34 cellular contexts compared by ENCODE assay signal in genomic region chr6:307874-308273, GRCh38.
"Had no signal": no experiment of that assay in that cellular context is flagged by ENCODE, and none has a peak within 500 bp of the region (broad histone marks: within the 10 kb centered on the region; RNA-seq: fewer than 3 reads in every experiment).

No MANE protein-coding gene starts in this region.

- H3K4me1 Mint-ChIP-seq: activated T-helper 17 cell treated with anti-CD3 and anti-CD28 coated beads, Interleukin-2, amount 50 U/mL, for 72 hours had no signal

- H3K27me3 Mint-ChIP-seq: activated CD4-positive, alpha-beta memory T cell treated with anti-CD3 and anti-CD28 coated beads for 36 hours; activated CD4-positive, alpha-beta T cell treated with anti-CD3 and anti-CD28 coated beads, Interleukin-2, amount 10 ng/mL, durations not matched to agents 24 days and 14 days; activated naive CD4-positive, alpha-beta T cell treated with anti-CD3 and anti-CD28 coated beads, Interleukin-2, amount 50 U/mL, for 24 hours; activated naive CD8-positive, alpha-beta T cell treated with anti-CD3 and anti-CD28 coated beads, Interleukin-2, amount 50 U/mL, for 24 hours; activated T-helper 17 cell treated with anti-CD3 and anti-CD28 coated beads, Interleukin-2, amount 50 U/mL, for 72 hours; stimulated activated memory B cell treated with anti-CD40 and anti-IgM and Interleukin-4, amounts not matched to agents 10 μg/mL and 1 μg/mL and 100 μg/mL, for 72 hours; stimulated activated naive CD8-positive, alpha-beta T cell treated with anti-CD3 and anti-CD28 coated beads, Interleukin-15, amount 100 ng/mL, for 72 hours; T-helper 17 cell had no signal

- H3K4me3 Mint-ChIP-seq: activated CD4-positive, alpha-beta memory T cell treated with anti-CD3 and anti-CD28 coated beads for 36 hours; activated CD4-positive, alpha-beta T cell treated with anti-CD3 and anti-CD28 coated beads, Interleukin-2, amount 10 ng/mL, durations not matched to agents 24 days and 14 days; activated naive CD4-positive, alpha-beta T cell treated with anti-CD3 and anti-CD28 coated beads, Interleukin-2, amount 50 U/mL, for 24 hours; activated naive CD8-positive, alpha-beta T cell treated with anti-CD3 and anti-CD28 coated beads, Interleukin-2, amount 50 U/mL, for 24 hours; activated T-helper 17 cell treated with anti-CD3 and anti-CD28 coated beads, Interleukin-2, amount 50 U/mL, for 72 hours; immature natural killer cell; nephron; stimulated activated memory B cell treated with anti-CD40 and anti-IgM and Interleukin-4, amounts not matched to agents 10 μg/mL and 1 μg/mL and 100 μg/mL, for 72 hours; stimulated activated naive CD8-positive, alpha-beta T cell treated with anti-CD3 and anti-CD28 coated beads, Interleukin-15, amount 100 ng/mL, for 72 hours; T-helper 17 cell had no signal

- ATAC-seq: activated naive CD8-positive, alpha-beta T cell treated with anti-CD3 and anti-CD28 coated beads, Interleukin-2, amount 50 U/mL, for 24 hours; activated T-helper 17 cell treated with anti-CD3 and anti-CD28 coated beads, Interleukin-2, amount 50 U/mL, for 72 hours; foreskin keratinocyte; mucosa of descending colon; stimulated activated memory B cell treated with anti-CD40 and anti-IgM and Interleukin-4, amounts not matched to agents 10 μg/mL and 1 μg/mL and 100 μg/mL, for 72 hours; stimulated activated naive CD8-positive, alpha-beta T cell treated with anti-CD3 and anti-CD28 coated beads, Interleukin-15, amount 100 ng/mL, for 72 hours; T-helper 17 cell had no signal

- H3K27ac Mint-ChIP-seq: activated CD4-positive, alpha-beta memory T cell treated with anti-CD3 and anti-CD28 coated beads for 36 hours; activated CD4-positive, alpha-beta T cell treated with anti-CD3 and anti-CD28 coated beads, Interleukin-2, amount 10 ng/mL, durations not matched to agents 24 days and 14 days; activated naive CD4-positive, alpha-beta T cell treated with anti-CD3 and anti-CD28 coated beads, Interleukin-2, amount 50 U/mL, for 24 hours; activated naive CD8-positive, alpha-beta T cell treated with anti-CD3 and anti-CD28 coated beads, Interleukin-2, amount 50 U/mL, for 24 hours; activated T-helper 17 cell treated with anti-CD3 and anti-CD28 coated beads, Interleukin-2, amount 50 U/mL, for 72 hours; immature natural killer cell; nephron; stimulated activated memory B cell treated with anti-CD40 and anti-IgM and Interleukin-4, amounts not matched to agents 10 μg/mL and 1 μg/mL and 100 μg/mL, for 72 hours; T-helper 17 cell had no signal

- H3K36me3 ChIP-seq: ovary, prostate gland, WERI-Rb-1 had no signal

- H3K4me3 ChIP-seq: esophagus muscularis mucosa, heart left ventricle, lower lobe of right lung, mucosa of descending colon, ovary, prostate gland, smooth muscle cell, tibial artery had no signal

- H3K27me3 ChIP-seq: esophagus muscularis mucosa, foreskin keratinocyte, heart left ventricle, neutrophil, ovary, tibial artery had no signal

- H3K4me1 ChIP-seq: foreskin keratinocyte, prostate gland, tibial artery had no signal

- H3K27ac ChIP-seq: foreskin keratinocyte, lower lobe of right lung, neutrophil, ovary, prostate gland, tibial artery, WERI-Rb-1 had no signal

- H3K9me3 Mint-ChIP-seq: activated CD4-positive, alpha-beta memory T cell treated with anti-CD3 and anti-CD28 coated beads for 36 hours; activated CD4-positive, alpha-beta T cell treated with anti-CD3 and anti-CD28 coated beads, Interleukin-2, amount 10 ng/mL, durations not matched to agents 24 days and 14 days; activated naive CD4-positive, alpha-beta T cell treated with anti-CD3 and anti-CD28 coated beads, Interleukin-2, amount 50 U/mL, for 24 hours; activated naive CD8-positive, alpha-beta T cell treated with anti-CD3 and anti-CD28 coated beads, Interleukin-2, amount 50 U/mL, for 24 hours; stimulated activated memory B cell treated with anti-CD40 and anti-IgM and Interleukin-4, amounts not matched to agents 10 μg/mL and 1 μg/mL and 100 μg/mL, for 72 hours; stimulated activated naive CD8-positive, alpha-beta T cell treated with anti-CD3 and anti-CD28 coated beads, Interleukin-15, amount 100 ng/mL, for 72 hours had no signal

- FAIRE-seq: kidney had no signal

- H3K9me3 ChIP-seq: esophagus muscularis mucosa, heart left ventricle, lower lobe of right lung, neutrophil, ovary, prostate gland, tibial artery had no signal

- DNase-seq: activated CD4-positive, alpha-beta memory T cell treated with anti-CD3 and anti-CD28 coated beads for 36 hours; activated CD4-positive, alpha-beta T cell treated with anti-CD3 and anti-CD28 coated beads, Interleukin-2, amount 10 ng/mL, durations not matched to agents 24 days and 14 days; activated CD4-positive, CD25-positive, alpha-beta regulatory T cell treated with anti-CD3 and anti-CD28 coated beads, Interleukin-2, amount 50 U/mL, for 72 hours; activated CD8-positive, alpha-beta memory T cell treated with anti-CD3 and anti-CD28 coated beads, Interleukin-2, amount 50 U/mL, for 4 hours; activated gamma-delta T cell treated with Interleukin-2 at 50 U/mL for 16 hours; activated naive CD8-positive, alpha-beta T cell treated with anti-CD3 and anti-CD28 coated beads, Interleukin-2, amount 50 U/mL, for 24 hours; activated T-cell treated with anti-CD3 and anti-CD28 coated beads, Interleukin-2, amount 50 U/mL, for 1 hour; amygdala; central memory CD4-positive, alpha-beta T cell; foreskin keratinocyte; hypothalamus; immature natural killer cell; kidney; lower lobe of right lung; mucosa of descending colon; ovary; retina; stimulated activated CD4-positive, alpha-beta T cell treated with anti-CD3 and anti-CD28 coated beads, Interleukin-1b, Interleukin-23, amount 100 ng/mL, for 48 hours; stimulated activated CD4-positive, alpha-beta T cell treated with anti-CD3 and anti-CD28 coated beads, Interleukin-4, amount 100 ng/mL, for 4 hours; stimulated activated CD8-positive, alpha-beta memory T cell treated with anti-CD3 and anti-CD28 coated beads, Interleukin-4, amount 100 ng/mL, for 48 hours; stimulated activated naive CD8-positive, alpha-beta T cell treated with anti-CD3 and anti-CD28 coated beads, Interleukin-15, amount 100 ng/mL, for 72 hours; T-helper 17 cell; T1000; WERI-Rb-1 had no signal

- H3K4me2 ChIP-seq: smooth muscle cell had no signal
